19 cellular contexts compared by ENCODE assay signal in genomic region chr7:148732862-148733261, GRCh38. TPM values are rescaled to one million over a fixed set of nuclear protein-coding genes. Genes with fewer than 3 reads are reported as not detected.
DNase-seq lines count a peak whose midpoint lies in the region; ATAC-seq, FAIRE-seq and TF ChIP-seq lines count a peak whose summit lies in the region.
"Had no signal": no experiment of that assay in that cellular context is flagged by ENCODE, and none has a peak within 500 bp of the region (broad histone marks: within the 10 kb centered on the region; RNA-seq: fewer than 3 reads in every experiment).

No MANE protein-coding gene starts in this region.

- H2AFZ ChIP-seq in K562 (ENCODE audit: low read depth, low read length) = no peak overlapping the region

- H3K9me1 ChIP-seq in K562 (ENCODE audit: control insufficient read depth, insufficient read depth, low read length) = peaks cover under 1% of the 10 kb centered on the region

- TF ChIP-seq POLR2A in K562 (conservative IDR thresholded peaks at IDR 0.05) = no peak
- no peak for TF ChIP-seq POLR2A in adrenal gland (IDR thresholded peaks at IDR 0.05)

- no peak for TF ChIP-seq RAD21 in K562 (CRISPR knock-in tag; conservative IDR thresholded peaks at IDR 0.05 in 1 of 2, IDR thresholded peaks at IDR 0.05 in 1 of 2)

- no peak for TF ChIP-seq CTCF in heart right ventricle (IDR thresholded peaks at IDR 0.05)
- TF ChIP-seq CTCF in K562 (IDR thresholded peaks at IDR 0.05 in 2 of 3, conservative IDR thresholded peaks at IDR 0.05 in 1 of 3; ENCODE audit: insufficient read depth in 2 of 3, low read depth in 1 of 3, low read length in 3 of 3) = no peak
- no peak for TF ChIP-seq CTCF in psoas muscle (IDR thresholded peaks at IDR 0.05)
- TF ChIP-seq CTCF in adrenal gland (IDR thresholded peaks at IDR 0.05) = no peak

- H3K27ac ChIP-seq in heart right ventricle (no peak overlapping the region), K562 (ENCODE audit: extremely low read depth, low read depth, low read length) (no peak overlapping the region), psoas muscle (peak overlapping the region; percentile 60), adrenal gland (no peak overlapping the region)
- H3K27ac ChIP-seq: 22Rv1, A549, C4-2B had no signal

- H3K4me3 ChIP-seq in heart right ventricle (no peak overlapping the region), K562 (no peak overlapping the region), psoas muscle (peak overlapping the region; percentile 25), adrenal gland (no peak overlapping the region)
- H3K4me3 ChIP-seq: A549 had no signal

- no peaks in the 10 kb centered on the region for H3K27me3 ChIP-seq in heart right ventricle
- no peaks in the 10 kb centered on the region for H3K27me3 ChIP-seq in K562 (ENCODE audit: control insufficient read depth in 2 of 2, insufficient read depth in 2 of 2, low read length in 2 of 2)
- H3K27me3 ChIP-seq in psoas muscle (ENCODE audit: insufficient read depth in 3 of 3, low read length in 2 of 3) = no peaks in the 10 kb centered on the region
- H3K27me3 ChIP-seq in adrenal gland = no peaks in the 10 kb centered on the region

- peaks cover 12% of the 10 kb centered on the region for H4K20me1 ChIP-seq in K562 (replicated peaks; ENCODE audit: control insufficient read depth, insufficient read depth, low read length)

- WGBS in heart right ventricle, 2 donors = 55 to 68% methylated on average over 3 of the region's 3 CpGs
- WGBS in K562 (ENCODE audit: insufficient coverage, low coverage, missing lambda C conversion rate) = 49% methylated on average over 3 of the region's 3 CpGs
- WGBS in psoas muscle, 3 donors = 36 to 43% (median 42%) methylated on average over 3 of the region's 3 CpGs
- 85 to 92% (median 88%) methylated on average over 3 of the region's 3 CpGs for WGBS in adrenal gland, 4 donors

- in situ Hi-C loops in K562 (cut with MboI) = no loop called here

- peaks cover 0 to 48% (median 25%) of the 10 kb centered on the region in 9 donors for H3K4me1 ChIP-seq in heart right ventricle
- H3K4me1 ChIP-seq in K562 (replicated peaks in 1 of 2; ENCODE audit: control insufficient read depth in 2 of 2, insufficient read depth in 2 of 2, low read length in 2 of 2) = 0 out of 5 replicates have a peak, but pooled peaks cover 0 to 3% of the 10 kb centered on the region in 2 experiments
- H3K4me1 ChIP-seq in psoas muscle = peaks cover 63% of the 10 kb centered on the region
- peaks cover 0 to 10% of the 10 kb centered on the region in 2 donors for H3K4me1 ChIP-seq in adrenal gland (replicated peaks in 1 of 2)

- CTCF ChIA-PET in K562 (lab: Yijun Ruan, JAX; ENCODE audit: low intra/inter-chr PET ratio) = no interaction called here

- POLR2A ChIA-PET in K562 (lab: Yijun Ruan, JAX) = interaction anchor here (0.7 to 1.2 kb wide), 5 partner anchors 12 to 75 kb away, joined by 3 read pairs; no protein-coding TSS in a partner anchor

- ATAC-seq in left ventricle myocardium superior (peak; percentile 33), heart right ventricle (no peak), K562 (peak; percentile 65), psoas muscle (peak in 3 of 4 donors; percentile 40 to 64 (median 59))
- no peak for ATAC-seq in activated T-cell treated with anti-CD3 and anti-CD28 coated beads, Interleukin-2, amount 50 U/mL, for 72 hours (replicated peaks in 1 of 2)
- ATAC-seq: A549 had no signal

- H3K79me2 ChIP-seq in K562 (ENCODE audit: control insufficient read depth, insufficient read depth, low read length) = peaks cover 86% of the 10 kb centered on the region

- H3K36me3 Mint-ChIP-seq in activated T-cell treated with anti-CD3 and anti-CD28 coated beads, Interleukin-2, amount 50 U/mL, for 72 hours (ENCODE audit: insufficient read depth in 2 of 2) = peaks cover 0 to 19% of the 10 kb centered on the region in 2 donors

- H3K9me3 ChIP-seq in heart right ventricle = no peaks in the 10 kb centered on the region
- no peaks in the 10 kb centered on the region for H3K9me3 ChIP-seq in K562 (replicated peaks; ENCODE audit: control insufficient read depth, insufficient read depth, low read depth, low read length)
- H3K9me3 ChIP-seq in psoas muscle = no peaks in the 10 kb centered on the region
- no peaks in the 10 kb centered on the region for H3K9me3 ChIP-seq in adrenal gland (replicated peaks in 1 of 3)
- H3K9me3 ChIP-seq: A549 had no signal

- H3K4me3 Mint-ChIP-seq in activated T-cell treated with anti-CD3 and anti-CD28 coated beads, Interleukin-2, amount 50 U/mL, for 72 hours = no peak overlapping the region
- H3K4me3 Mint-ChIP-seq: CD4-positive, alpha-beta memory T cell had no signal

- DNase-seq in left ventricle myocardium superior (no peak), heart right ventricle (no peak), K562 (ENCODE audit: extremely low read depth in 1 of 4, low spot score in 3 of 4) (peak in 3 of 4 experiments; percentile 38 to 50 (median 41)), psoas muscle (no peak), NCI-H1092 (lab: John Stamatoyannopoulos, UW) (no peak), adrenal gland (no peak), NCI-H446 treated with DMSO at 0.1 percent for 48 hours (lab: John Stamatoyannopoulos, UW) (no peak)
- no peak for DNase-seq in activated T-cell treated with anti-CD3 and anti-CD28 coated beads, Interleukin-2, amount 50 U/mL, for 72 hours
- DNase-seq: AML-193; CD4-positive, alpha-beta memory T cell; DMS153; DMS79; GDM1; HCEC 1CT had no signal

- no peak for FAIRE-seq in K562 (lab: Jason Lieb, UNC)
- FAIRE-seq: A549, GM12892, GM18507 had no signal

- H3K36me3 ChIP-seq in heart right ventricle (peaks cover 0 to 80% (median 11%) of the 10 kb centered on the region in 9 donors), K562 (ENCODE audit: control insufficient read depth, insufficient read depth, low read length) (peaks cover 81% of the 10 kb centered on the region), psoas muscle (ENCODE audit: insufficient read depth in 1 of 2, low read depth in 1 of 2) (peaks cover 0 to 27% of the 10 kb centered on the region in 2 donors), adrenal gland (replicated peaks in 1 of 2) (peaks cover 0 to 13% of the 10 kb centered on the region in 2 donors)

- no TSS peak for BruUV-seq in K562 (replicated peaks; lab: Mats Ljungman, UMichigan)

- intact Hi-C loops in left ventricle myocardium superior (cut with micrococcal nuclease) (no loop called here), heart right ventricle (cut with DNase I) (no loop called here), K562 (cut with micrococcal nuclease) (no loop called here), psoas muscle (cut with DNase I) (no loop called here), adrenal gland (cut with DNase I) (no loop called here)

- peaks cover 38% of the 10 kb centered on the region for H3K4me1 Mint-ChIP-seq in activated T-cell treated with anti-CD3 and anti-CD28 coated beads, Interleukin-2, amount 50 U/mL, for 72 hours (ENCODE audit: low read depth)

- H3K27me3 Mint-ChIP-seq in activated T-cell treated with anti-CD3 and anti-CD28 coated beads, Interleukin-2, amount 50 U/mL, for 72 hours (ENCODE audit: low read depth) = no peaks in the 10 kb centered on the region
- H3K27me3 Mint-ChIP-seq: CD4-positive, alpha-beta memory T cell had no signal

- TF ChIP-seq EP300 in K562 (IDR thresholded peaks at IDR 0.05; ENCODE audit: low read length) = no peak

- no peak overlapping the region for H3K4me2 ChIP-seq in K562 (ENCODE audit: insufficient read depth, low read length)
- H3K4me2 ChIP-seq: A549 had no signal

- H3K9ac ChIP-seq in K562 (ENCODE audit: insufficient read depth in 1 of 2, low read depth in 2 of 2, low read length in 2 of 2) = no peak overlapping the region

- no peak overlapping the region for H3K27ac Mint-ChIP-seq in activated T-cell treated with anti-CD3 and anti-CD28 coated beads, Interleukin-2, amount 50 U/mL, for 72 hours

- H3K9me3 Mint-ChIP-seq in activated T-cell treated with anti-CD3 and anti-CD28 coated beads, Interleukin-2, amount 50 U/mL, for 72 hours = no peaks in the 10 kb centered on the region
- H3K9me3 Mint-ChIP-seq: CD4-positive, alpha-beta memory T cell had no signal

TF ChIP-seq in K562, 482 proteins besides CTCF, POLR2A, EP300 and RAD21:
- TF ChIP-seq TCF3 (CRISPR knock-in tag; IDR thresholded peaks at IDR 0.05) (peak; percentile 19; the same call in 1 of the 2 replicates), NR4A1 (CRISPR knock-in tag; IDR thresholded peaks at IDR 0.05) (no peak), NR4A1 (tag; IDR thresholded peaks at IDR 0.05) (no peak)
TF ChIP-seq in K562: peak in this region for 1.

RNA-seq across cellular contexts. Expression of gene CUL1, which starts 34.2 kb away (rescaled TPM):
- total RNA-seq in left ventricle myocardium superior (48.7 TPM), heart right ventricle (10 to 100 TPM; 40.6 to 53.4 (median 45.0) TPM), K562 (2014; rRNA removed) (63.3 and 64.6 TPM in 2 replicates), K562 (2014; rRNA removed; fragmentation: Illumina TruSeq; extraction: Trizol) (96.5 and 101 TPM in 2 replicates), K562 (2015; rRNA removed; fragmentation: Illumina TruSeq; extraction: Trizol) (91.6 and 98.5 TPM in 2 replicates), K562 (2021) (86.0 and 86.4 TPM in 2 replicates), psoas muscle (10 to 100 TPM; 65.1 to 97.1 (median 88.8) TPM), adrenal gland (10 to 100 TPM; 27.8 to 49.0 (median 38.2) TPM)
- polyA plus RNA-seq in heart right ventricle (10 to 100 TPM; 14.0 to 33.5 TPM), K562 (2011; rRNA removed) (80.3 and 105 TPM in 2 replicates), K562 (2014; fragmentation: Illumina TruSeq; extraction: Trizol) (95.6 and 107 TPM in 2 replicates), K562 (2014; fragmentation: Nextera tagmentation; extraction: Ambion mirVana) (10 to 100 TPM; 31.5 to 43.8 TPM), K562 (2014; rRNA removed) (94.5 and 104 TPM in 2 replicates), psoas muscle (100 to 1,000 TPM in 1 of 3 donors, 10 to 100 TPM in 2; 66.3 to 149 (median 76.8) TPM), adrenal gland (100 to 1,000 TPM in 1 of 3 donors, 10 to 100 TPM in 2; 20.8 to 106 (median 22.3) TPM)
- 34.6 and 70.5 TPM in 2 replicates for total RNA-seq in K562 (2011; cell fraction: chromatin; rRNA removed; ENCODE audit: low replicate concordance)
- total RNA-seq in K562 (2011; cell fraction: nucleolus; rRNA removed) = 20.7 and 25.1 TPM in 2 replicates
- 27.6 and 29.7 TPM in 2 replicates for total RNA-seq in K562 (2011; cell fraction: nucleoplasm; rRNA removed)
- 45.7 and 59.7 TPM in 2 replicates for polyA plus RNA-seq in K562 (2011; cell fraction: cytosol; rRNA removed)
- polyA plus RNA-seq in K562 (2011; cell fraction: nucleus; rRNA removed) = 37.0 and 48.3 TPM in 2 replicates
- 57.3 and 84.1 TPM in 2 replicates for polyA plus RNA-seq in K562 (2012)
- 118 and 120 TPM in 2 replicates for polyA minus RNA-seq in K562 (2011; rRNA and poly(A)+ RNA removed)
- polyA minus RNA-seq in K562 (2011; cell fraction: cytosol; rRNA and poly(A)+ RNA removed) = 44.5 and 53.4 TPM in 2 replicates
- polyA minus RNA-seq in K562 (2011; cell fraction: nucleus; rRNA and poly(A)+ RNA removed) = 29.8 and 54.5 TPM in 2 replicates
- 10 to 100 TPM; 66.6 to 68.6 TPM for total RNA-seq in activated T-cell treated with anti-CD3 and anti-CD28 coated beads, Interleukin-2, amount 50 U/mL, for 72 hours

Comparison
In these comparisons a context has a peak if more than half of its experiments do, and no peak if none do; other contexts are left out.
1. ATAC-seq: peak in left ventricle myocardium superior (single experiment), K562 (single experiment) and psoas muscle (3 of 4); none in heart right ventricle (0 of 8) and activated T-cell treated with anti-CD3 and anti-CD28 coated beads, Interleukin-2, amount 50 U/mL, for 72 hours (0 of 2).
2. DNase-seq: peak in K562 (3 of 4); none in left ventricle myocardium superior (single experiment), heart right ventricle (0 of 2), psoas muscle (0 of 2), NCI-H1092 (single experiment), adrenal gland (0 of 7), NCI-H446 treated with DMSO at 0.1 percent for 48 hours (single experiment) and activated T-cell treated with anti-CD3 and anti-CD28 coated beads, Interleukin-2, amount 50 U/mL, for 72 hours (0 of 2).